ENCODE assay signal across 30 cellular contexts in genomic region chr11:70583781-70584218, GRCh38.
DNase-seq lines count a peak whose midpoint lies in the region; ATAC-seq and TF ChIP-seq lines count a peak whose summit lies in the region.
"Had no signal": no experiment of that assay in that cellular context is flagged by ENCODE, and none has a peak within 500 bp of the region (broad histone marks: within the 10 kb centered on the region; RNA-seq: fewer than 3 reads in every experiment).

No MANE protein-coding gene starts in this region.

- H3K4ac ChIP-seq in neuronal stem cell (ENCODE audit: low read length) = no peak overlapping the region

- H3K23ac ChIP-seq in neuronal stem cell (ENCODE audit: low read depth, low read length, poor library complexity) = no peak overlapping the region

- no peak overlapping the region for H2AFZ ChIP-seq in neuronal stem cell (ENCODE audit: low read length)

- H3K14ac ChIP-seq in neuronal stem cell (ENCODE audit: low read length) = no peak overlapping the region

- no peak overlapping the region for H2AK5ac ChIP-seq in neuronal stem cell (ENCODE audit: low read depth, low read length)

- ATAC-seq in left lung (no peak), upper lobe of right lung (no peak), HG03196 (IDR thresholded peaks at IDR 0.05; ENCODE audit: unreplicated experiment) (no peak)
- ATAC-seq: GM12878, PC-3, Right ventricle myocardium inferior, SK-N-SH treated with all-trans-retinoic acid at 6 μM for 48 hours had no signal

- H3K27ac ChIP-seq in left lung (no peak overlapping the region), neuronal stem cell (replicated peaks; ENCODE audit: low read length) (no peak overlapping the region), upper lobe of right lung (no peak overlapping the region)
- H3K27ac ChIP-seq: C4-2B, SJCRH30 had no signal

- peaks cover 9% of the 10 kb centered on the region for H3K27me3 Mint-ChIP-seq in chondrocyte (ENCODE audit: low read depth)

- H2BK15ac ChIP-seq in neuronal stem cell (ENCODE audit: low read length) = no peak overlapping the region

- peak; percentile 78 for DNase-seq in chondrocyte (ENCODE audit: low spot score)
- peak; percentile 17 to 65 for DNase-seq in left lung
- no peak for DNase-seq in neuronal stem cell (ENCODE audit: low spot score)
- peak; percentile 55 for DNase-seq in upper lobe of right lung
- DNase-seq in activated gamma-delta T cell (lab: John Stamatoyannopoulos, UW) = no peak
- DNase-seq in HPDE6-E6E7 (ENCODE audit: extremely low spot score) = no peak
- DNase-seq: DMS 273 treated with DMSO at 0.1 percent for 48 hours; DMS79; EL; GDM1; H7; IMR-90; KG1; MG63; NCI-H1105 treated with DMSO at 0.1 percent for 48 hours; NCI-H146; NCI-H1930; NCI-H2107; NCI-H446 treated with DMSO at 0.1 percent for 48 hours; NCI-H82; NK-92 treated with Interleukin-12 subunit alpha and Interleukin-12 subunit beta, amount 100 ng/mL, for 24 hours; PC-3; SJCRH30 had no signal

- no peak overlapping the region for H3K4me2 ChIP-seq in neuronal stem cell (ENCODE audit: insufficient read depth, low read length, poor library complexity, severe bottlenecking)

- no peak for TF ChIP-seq CTCF in chondrocyte (IDR thresholded peaks at IDR 0.05)
- TF ChIP-seq CTCF in left lung (IDR thresholded peaks at IDR 0.05) = no peak
- no peak for TF ChIP-seq CTCF in upper lobe of right lung (IDR thresholded peaks at IDR 0.05)

- H3K4me1 Mint-ChIP-seq in chondrocyte (ENCODE audit: low read depth) = no peaks in the 10 kb centered on the region
- H3K4me1 Mint-ChIP-seq: B cell; CD8-positive, alpha-beta memory T cell had no signal

- H3K9me3 Mint-ChIP-seq in chondrocyte (ENCODE audit: low read depth) = no peaks in the 10 kb centered on the region
- H3K9me3 Mint-ChIP-seq: CD8-positive, alpha-beta memory T cell had no signal

- no peak overlapping the region for H3K4me3 Mint-ChIP-seq in chondrocyte (ENCODE audit: unreplicated experiment)
- H3K4me3 Mint-ChIP-seq: B cell; CD8-positive, alpha-beta memory T cell had no signal

- peaks cover 2% of the 10 kb centered on the region for H3K79me1 ChIP-seq in neuronal stem cell (ENCODE audit: low read depth, low read length)

- intact Hi-C loops in left lung (cut with DNase I) (no loop called here), upper lobe of right lung (cut with DNase I) (no loop called here)

- H3K18ac ChIP-seq in neuronal stem cell (ENCODE audit: low read length) = peak overlapping the region; percentile 46

- H4K91ac ChIP-seq in neuronal stem cell (ENCODE audit: low read depth, low read length, poor library complexity) = no peak overlapping the region

- no peak overlapping the region for H2BK120ac ChIP-seq in neuronal stem cell (ENCODE audit: low read depth, low read length)

- peak overlapping the region; percentile 19 for H4K8ac ChIP-seq in neuronal stem cell (ENCODE audit: low read depth, low read length)

- H2BK5ac ChIP-seq in neuronal stem cell (ENCODE audit: low read length) = no peak overlapping the region

- no peaks in the 10 kb centered on the region for H3K27me3 ChIP-seq in left lung
- H3K27me3 ChIP-seq in neuronal stem cell (ENCODE audit: control insufficient read depth in 3 of 3, insufficient read depth in 3 of 3, low read depth in 1 of 3, low read length in 3 of 3) = no peaks in the 10 kb centered on the region
- H3K27me3 ChIP-seq in upper lobe of right lung = no peaks in the 10 kb centered on the region
- H3K27me3 ChIP-seq: MG63, SJCRH30 had no signal

- H3K4me3 ChIP-seq in left lung (no peak overlapping the region), neuronal stem cell (ENCODE audit: low read length in 2 of 2) (no peak overlapping the region), upper lobe of right lung (no peak overlapping the region)
- H3K4me3 ChIP-seq: GM12878, MG63, SJCRH30 had no signal

- H3K9me3 ChIP-seq in left lung = no peaks in the 10 kb centered on the region
- no peaks in the 10 kb centered on the region for H3K9me3 ChIP-seq in neuronal stem cell (replicated peaks in 1 of 2; ENCODE audit: control insufficient read depth in 2 of 2, insufficient read depth in 1 of 2, low read depth in 1 of 2, low read length in 2 of 2)
- no peaks in the 10 kb centered on the region for H3K9me3 ChIP-seq in upper lobe of right lung
- H3K9me3 ChIP-seq: MG63, SJCRH30 had no signal

- no peak overlapping the region for H3K27ac Mint-ChIP-seq in chondrocyte (ENCODE audit: unreplicated experiment)
- H3K27ac Mint-ChIP-seq: B cell; CD8-positive, alpha-beta memory T cell had no signal

- no peaks in the 10 kb centered on the region for H3K36me3 ChIP-seq in left lung
- no peaks in the 10 kb centered on the region for H3K36me3 ChIP-seq in neuronal stem cell (replicated peaks in 1 of 2; ENCODE audit: control insufficient read depth in 2 of 2, insufficient read depth in 2 of 2, low read length in 2 of 2)
- no peaks in the 10 kb centered on the region for H3K36me3 ChIP-seq in upper lobe of right lung
- H3K36me3 ChIP-seq: MG63, SJCRH30 had no signal

- no peak overlapping the region for H3K9ac ChIP-seq in neuronal stem cell (ENCODE audit: low read depth, low read length, poor library complexity)

- H2BK12ac ChIP-seq in neuronal stem cell (ENCODE audit: low read length) = no peak overlapping the region

- H3K36me3 Mint-ChIP-seq in chondrocyte (ENCODE audit: low read depth) = no peaks in the 10 kb centered on the region
- H3K36me3 Mint-ChIP-seq: CD8-positive, alpha-beta memory T cell had no signal

- H3K4me1 ChIP-seq in left lung (no peaks in the 10 kb centered on the region), neuronal stem cell (ENCODE audit: control insufficient read depth in 2 of 2, insufficient read depth in 1 of 2, low read depth in 1 of 2, low read length in 2 of 2) (peaks cover 7 to 11% of the 10 kb centered on the region in 2 donors), upper lobe of right lung (no peaks in the 10 kb centered on the region)
- H3K4me1 ChIP-seq: SJCRH30 had no signal

- WGBS in neuronal stem cell (ENCODE audit: extremely low coverage in 2 of 2, insufficient read length in 2 of 2, insufficient replicate concordance in 1 of 2), 2 donors = no CpG with 5 or more reads among the region's 17 CpGs

Comparison
In these comparisons a context has a peak if more than half of its experiments do, and no peak if none do; other contexts are left out.
1. DNase-seq: peak in chondrocyte (single experiment), left lung (2 of 2) and upper lobe of right lung (single experiment); none in neuronal stem cell (single experiment), activated gamma-delta T cell (single experiment) and HPDE6-E6E7 (single experiment).